ENCODE assay signal across 2 cellular contexts in the genomic region with DNA sequence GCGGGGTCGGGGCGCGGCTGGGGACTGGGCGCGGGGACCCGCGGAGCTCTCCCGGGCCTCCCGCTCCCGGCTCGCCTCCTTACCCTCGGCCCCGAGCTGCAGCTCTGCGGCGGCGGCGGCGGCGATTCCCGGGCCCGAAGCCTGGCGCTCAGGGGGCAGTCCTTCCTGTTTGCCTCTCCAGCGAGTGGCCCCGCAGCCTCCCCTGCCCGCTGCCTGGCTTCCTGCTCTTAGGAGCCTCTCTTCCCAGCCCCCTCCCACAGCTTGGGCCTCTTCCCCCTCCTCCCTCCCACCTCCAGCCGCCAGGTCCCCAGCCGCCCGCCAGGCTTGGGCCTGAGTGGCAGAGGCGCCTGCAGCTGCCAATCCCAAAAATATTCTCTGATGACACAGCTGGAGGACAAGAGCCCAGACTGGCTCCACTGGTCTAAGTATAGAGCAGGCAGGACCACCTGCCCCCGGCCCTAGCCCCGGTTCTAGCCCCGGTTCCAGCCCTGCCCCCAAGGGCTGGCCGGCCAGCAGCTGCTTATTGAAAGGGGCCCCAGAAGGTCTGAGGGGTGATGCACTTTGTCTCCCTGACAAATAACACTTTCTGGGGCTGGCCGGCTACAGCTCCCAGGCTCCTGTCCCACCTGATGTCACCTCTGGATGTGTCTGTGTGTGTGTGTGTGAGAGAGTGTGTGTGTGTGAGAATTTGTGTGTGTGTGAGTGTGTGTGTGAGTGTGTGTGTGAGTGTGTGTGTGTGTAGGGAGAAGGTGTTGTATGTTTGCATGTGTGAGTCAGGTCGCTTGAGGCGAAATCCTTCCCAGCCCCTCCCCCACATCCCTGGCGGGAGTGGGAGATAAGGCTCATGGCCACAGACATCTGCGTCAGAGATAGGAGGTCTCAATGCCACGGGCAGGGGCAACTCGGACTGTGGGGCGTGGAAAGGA.
TF ChIP-seq lines count a peak whose summit lies in the region.

A gene (minus strand): TSS at position 229 of the 926 bp plus-strand sequence. CDS start 307 bp downstream, outside the sequence.

TF ChIP-seq in A549, 52 proteins besides CTCF, POLR2A, EP300 and RAD21 (continued from another document):
- TF ChIP-seq, protein P1, sequence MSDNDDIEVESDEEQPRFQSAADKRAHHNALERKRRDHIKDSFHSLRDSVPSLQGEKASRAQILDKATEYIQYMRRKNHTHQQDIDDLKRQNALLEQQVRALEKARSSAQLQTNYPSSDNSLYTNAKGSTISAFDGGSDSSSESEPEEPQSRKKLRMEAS (IDR thresholded peaks at IDR 0.05): no peak
- TF ChIP-seq RCOR1 (IDR thresholded peaks at IDR 0.05; ENCODE audit: low read depth, low read length): no peak
TF ChIP-seq in A549: peak in this region for 1.

TF ChIP-seq in GM23338, 12 proteins besides CTCF, POLR2A, EP300 and RAD21 (continued from another document):
- TF ChIP-seq, protein P2, sequence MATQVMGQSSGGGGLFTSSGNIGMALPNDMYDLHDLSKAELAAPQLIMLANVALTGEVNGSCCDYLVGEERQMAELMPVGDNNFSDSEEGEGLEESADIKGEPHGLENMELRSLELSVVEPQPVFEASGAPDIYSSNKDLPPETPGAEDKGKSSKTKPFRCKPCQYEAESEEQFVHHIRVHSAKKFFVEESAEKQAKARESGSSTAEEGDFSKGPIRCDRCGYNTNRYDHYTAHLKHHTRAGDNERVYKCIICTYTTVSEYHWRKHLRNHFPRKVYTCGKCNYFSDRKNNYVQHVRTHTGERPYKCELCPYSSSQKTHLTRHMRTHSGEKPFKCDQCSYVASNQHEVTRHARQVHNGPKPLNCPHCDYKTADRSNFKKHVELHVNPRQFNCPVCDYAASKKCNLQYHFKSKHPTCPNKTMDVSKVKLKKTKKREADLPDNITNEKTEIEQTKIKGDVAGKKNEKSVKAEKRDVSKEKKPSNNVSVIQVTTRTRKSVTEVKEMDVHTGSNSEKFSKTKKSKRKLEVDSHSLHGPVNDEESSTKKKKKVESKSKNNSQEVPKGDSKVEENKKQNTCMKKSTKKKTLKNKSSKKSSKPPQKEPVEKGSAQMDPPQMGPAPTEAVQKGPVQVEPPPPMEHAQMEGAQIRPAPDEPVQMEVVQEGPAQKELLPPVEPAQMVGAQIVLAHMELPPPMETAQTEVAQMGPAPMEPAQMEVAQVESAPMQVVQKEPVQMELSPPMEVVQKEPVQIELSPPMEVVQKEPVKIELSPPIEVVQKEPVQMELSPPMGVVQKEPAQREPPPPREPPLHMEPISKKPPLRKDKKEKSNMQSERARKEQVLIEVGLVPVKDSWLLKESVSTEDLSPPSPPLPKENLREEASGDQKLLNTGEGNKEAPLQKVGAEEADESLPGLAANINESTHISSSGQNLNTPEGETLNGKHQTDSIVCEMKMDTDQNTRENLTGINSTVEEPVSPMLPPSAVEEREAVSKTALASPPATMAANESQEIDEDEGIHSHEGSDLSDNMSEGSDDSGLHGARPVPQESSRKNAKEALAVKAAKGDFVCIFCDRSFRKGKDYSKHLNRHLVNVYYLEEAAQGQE (IDR thresholded peaks at IDR 0.05; ENCODE audit: unreplicated experiment): no peak
- TF ChIP-seq, protein P3, sequence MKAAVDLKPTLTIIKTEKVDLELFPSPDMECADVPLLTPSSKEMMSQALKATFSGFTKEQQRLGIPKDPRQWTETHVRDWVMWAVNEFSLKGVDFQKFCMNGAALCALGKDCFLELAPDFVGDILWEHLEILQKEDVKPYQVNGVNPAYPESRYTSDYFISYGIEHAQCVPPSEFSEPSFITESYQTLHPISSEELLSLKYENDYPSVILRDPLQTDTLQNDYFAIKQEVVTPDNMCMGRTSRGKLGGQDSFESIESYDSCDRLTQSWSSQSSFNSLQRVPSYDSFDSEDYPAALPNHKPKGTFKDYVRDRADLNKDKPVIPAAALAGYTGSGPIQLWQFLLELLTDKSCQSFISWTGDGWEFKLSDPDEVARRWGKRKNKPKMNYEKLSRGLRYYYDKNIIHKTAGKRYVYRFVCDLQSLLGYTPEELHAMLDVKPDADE (IDR thresholded peaks at IDR 0.05): peak; percentile 34; the same call in 1 of the 2 replicates
- TF ChIP-seq ZNF114 (CRISPR knock-in tag; IDR thresholded peaks at IDR 0.05) (no peak), POLR2AphosphoS5 (IDR thresholded peaks at IDR 0.05; ENCODE audit: low read depth) (peak; percentile 68)
- TF ChIP-seq, protein P4, sequence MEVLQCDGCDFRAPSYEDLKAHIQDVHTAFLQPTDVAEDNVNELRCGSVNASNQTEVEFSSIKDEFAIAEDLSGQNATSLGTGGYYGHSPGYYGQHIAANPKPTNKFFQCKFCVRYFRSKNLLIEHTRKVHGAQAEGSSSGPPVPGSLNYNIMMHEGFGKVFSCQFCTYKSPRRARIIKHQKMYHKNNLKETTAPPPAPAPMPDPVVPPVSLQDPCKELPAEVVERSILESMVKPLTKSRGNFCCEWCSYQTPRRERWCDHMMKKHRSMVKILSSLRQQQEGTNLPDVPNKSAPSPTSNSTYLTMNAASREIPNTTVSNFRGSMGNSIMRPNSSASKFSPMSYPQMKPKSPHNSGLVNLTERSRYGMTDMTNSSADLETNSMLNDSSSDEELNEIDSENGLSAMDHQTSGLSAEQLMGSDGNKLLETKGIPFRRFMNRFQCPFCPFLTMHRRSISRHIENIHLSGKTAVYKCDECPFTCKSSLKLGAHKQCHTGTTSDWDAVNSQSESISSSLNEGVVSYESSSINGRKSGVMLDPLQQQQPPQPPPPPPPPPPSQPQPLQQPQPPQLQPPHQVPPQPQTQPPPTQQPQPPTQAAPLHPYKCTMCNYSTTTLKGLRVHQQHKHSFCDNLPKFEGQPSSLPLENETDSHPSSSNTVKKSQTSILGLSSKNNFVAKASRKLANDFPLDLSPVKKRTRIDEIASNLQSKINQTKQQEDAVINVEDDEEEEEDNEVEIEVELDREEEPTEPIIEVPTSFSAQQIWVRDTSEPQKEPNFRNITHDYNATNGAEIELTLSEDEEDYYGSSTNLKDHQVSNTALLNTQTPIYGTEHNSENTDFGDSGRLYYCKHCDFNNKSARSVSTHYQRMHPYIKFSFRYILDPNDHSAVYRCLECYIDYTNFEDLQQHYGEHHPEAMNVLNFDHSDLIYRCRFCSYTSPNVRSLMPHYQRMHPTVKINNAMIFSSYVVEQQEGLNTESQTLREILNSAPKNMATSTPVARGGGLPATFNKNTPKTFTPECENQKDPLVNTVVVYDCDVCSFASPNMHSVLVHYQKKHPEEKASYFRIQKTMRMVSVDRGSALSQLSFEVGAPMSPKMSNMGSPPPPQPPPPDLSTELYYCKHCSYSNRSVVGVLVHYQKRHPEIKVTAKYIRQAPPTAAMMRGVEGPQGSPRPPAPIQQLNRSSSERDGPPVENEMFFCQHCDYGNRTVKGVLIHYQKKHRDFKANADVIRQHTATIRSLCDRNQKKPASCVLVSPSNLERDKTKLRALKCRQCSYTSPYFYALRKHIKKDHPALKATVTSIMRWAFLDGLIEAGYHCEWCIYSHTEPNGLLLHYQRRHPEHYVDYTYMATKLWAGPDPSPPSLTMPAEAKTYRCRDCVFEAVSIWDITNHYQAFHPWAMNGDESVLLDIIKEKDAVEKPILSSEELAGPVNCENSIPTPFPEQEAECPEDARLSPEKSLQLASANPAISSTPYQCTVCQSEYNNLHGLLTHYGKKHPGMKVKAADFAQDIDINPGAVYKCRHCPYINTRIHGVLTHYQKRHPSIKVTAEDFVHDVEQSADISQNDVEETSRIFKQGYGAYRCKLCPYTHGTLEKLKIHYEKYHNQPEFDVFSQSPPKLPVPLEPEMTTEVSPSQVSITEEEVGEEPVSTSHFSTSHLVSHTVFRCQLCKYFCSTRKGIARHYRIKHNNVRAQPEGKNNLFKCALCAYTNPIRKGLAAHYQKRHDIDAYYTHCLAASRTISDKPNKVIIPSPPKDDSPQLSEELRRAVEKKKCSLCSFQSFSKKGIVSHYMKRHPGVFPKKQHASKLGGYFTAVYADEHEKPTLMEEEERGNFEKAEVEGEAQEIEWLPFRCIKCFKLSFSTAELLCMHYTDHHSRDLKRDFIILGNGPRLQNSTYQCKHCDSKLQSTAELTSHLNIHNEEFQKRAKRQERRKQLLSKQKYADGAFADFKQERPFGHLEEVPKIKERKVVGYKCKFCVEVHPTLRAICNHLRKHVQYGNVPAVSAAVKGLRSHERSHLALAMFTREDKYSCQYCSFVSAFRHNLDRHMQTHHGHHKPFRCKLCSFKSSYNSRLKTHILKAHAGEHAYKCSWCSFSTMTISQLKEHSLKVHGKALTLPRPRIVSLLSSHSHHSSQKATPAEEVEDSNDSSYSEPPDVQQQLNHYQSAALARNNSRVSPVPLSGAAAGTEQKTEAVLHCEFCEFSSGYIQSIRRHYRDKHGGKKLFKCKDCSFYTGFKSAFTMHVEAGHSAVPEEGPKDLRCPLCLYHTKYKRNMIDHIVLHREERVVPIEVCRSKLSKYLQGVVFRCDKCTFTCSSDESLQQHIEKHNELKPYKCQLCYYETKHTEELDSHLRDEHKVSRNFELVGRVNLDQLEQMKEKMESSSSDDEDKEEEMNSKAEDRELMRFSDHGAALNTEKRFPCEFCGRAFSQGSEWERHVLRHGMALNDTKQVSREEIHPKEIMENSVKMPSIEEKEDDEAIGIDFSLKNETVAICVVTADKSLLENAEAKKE (CRISPR knock-in tag; IDR thresholded peaks at IDR 0.05): no peak
